ENCODE assay signal across 10 cellular contexts in the genomic region with DNA sequence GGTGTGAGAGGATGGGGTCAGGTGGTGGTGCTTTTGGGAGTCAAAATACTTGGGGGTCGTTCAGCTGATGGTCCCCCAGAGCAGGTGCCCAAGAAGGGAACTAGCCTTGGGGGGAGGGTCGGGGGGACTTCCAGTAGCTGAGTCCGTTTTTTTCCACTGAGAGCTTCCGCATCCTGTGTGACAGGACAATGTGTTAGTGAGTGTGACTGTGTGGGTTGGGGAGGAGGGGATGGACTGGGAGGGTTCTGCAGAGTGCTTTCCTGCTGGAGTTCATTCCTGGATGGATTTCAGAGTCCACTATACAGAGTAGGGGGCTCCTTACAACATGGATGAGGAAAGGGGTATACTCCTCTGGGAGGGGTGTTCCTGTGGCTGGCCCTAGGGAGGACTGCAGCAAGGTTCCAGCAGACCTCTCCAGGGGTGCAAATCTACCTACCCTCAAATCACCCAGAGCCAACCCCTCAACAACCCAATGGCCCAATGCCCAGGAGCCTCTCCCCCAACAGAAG. TPM values are rescaled to one million over a fixed set of nuclear protein-coding genes. Genes with fewer than 3 reads are reported as not detected.
DNase-seq lines count a peak whose midpoint lies in the region; ATAC-seq and TF ChIP-seq lines count a peak whose summit lies in the region.
"Had no signal": no experiment of that assay in that cellular context is flagged by ENCODE, and none has a peak within 500 bp of the region (broad histone marks: within the 10 kb centered on the region; RNA-seq: fewer than 3 reads in every experiment).

No MANE protein-coding gene starts in this region.

- peaks cover 22% of the 10 kb centered on the region; the same call in 1 of the 2 replicates for H3K4me1 ChIP-seq in ES-I3 (ENCODE audit: insufficient read depth, low read length)
- peaks cover 45% of the 10 kb centered on the region for H3K4me1 ChIP-seq in hepatocyte (ENCODE audit: insufficient read depth)
- H3K4me1 ChIP-seq in SJCRH30, result peaks cover 4% of the 10 kb centered on the region; the same call in 1 of the 2 replicates
- 0 out of 2 replicates have a peak, but pooled peaks cover 7% of the 10 kb centered on the region for H3K4me1 ChIP-seq in MM.1S (ENCODE audit: low read length)

- H3K36me3 Mint-ChIP-seq in WTC11, result peaks cover 26% of the 10 kb centered on the region

- no peak for TF ChIP-seq CTCF in WTC11 (IDR thresholded peaks at IDR 0.05)
- TF ChIP-seq CTCF in hepatocyte (IDR thresholded peaks at IDR 0.05; ENCODE audit: poor library complexity), result no peak
- TF ChIP-seq CTCF in MM.1S (IDR thresholded peaks at IDR 0.05; ENCODE audit: low read length), result no peak

- POLR2A ChIA-PET in WTC11 (lab: Charles Lee), result interaction anchor here (2.0 kb wide), 1 partner anchor 14 kb away, joined by 8 read pairs; no protein-coding TSS in a partner anchor

- WGBS in hepatocyte (ENCODE audit: low lambda C conversion rate, missing lambda C conversion rate), result 70% methylated on average over 4 of the region's 4 CpGs

- H3K36me3 ChIP-seq in ES-I3 (ENCODE audit: insufficient read depth, low read length) (peaks cover 9% of the 10 kb centered on the region), hepatocyte (replicated peaks; ENCODE audit: insufficient read depth, low read depth) (no peaks in the 10 kb centered on the region), SJCRH30 (peaks cover 5% of the 10 kb centered on the region), MM.1S (replicated peaks; ENCODE audit: insufficient read depth, low read length) (no peaks in the 10 kb centered on the region), H7 (replicated peaks; ENCODE audit: control insufficient read depth, insufficient read depth, low read length) (peaks cover 20% of the 10 kb centered on the region)

- H2AFZ ChIP-seq in hepatocyte, result no peak overlapping the region
- no peak overlapping the region for H2AFZ ChIP-seq in MM.1S (ENCODE audit: low read length)

- H3K9me3 ChIP-seq in ES-I3 (ENCODE audit: control insufficient read depth, insufficient read depth, low read length), result no peaks in the 10 kb centered on the region
- H3K9me3 ChIP-seq in hepatocyte (ENCODE audit: low read depth), result no peaks in the 10 kb centered on the region
- no peaks in the 10 kb centered on the region for H3K9me3 ChIP-seq in SJCRH30 (replicated peaks)
- H3K9me3 ChIP-seq in MM.1S (replicated peaks; ENCODE audit: insufficient read depth, low read length), result no peaks in the 10 kb centered on the region

- H3K27me3 ChIP-seq in hepatocyte (no peaks in the 10 kb centered on the region), SJCRH30 (no peaks in the 10 kb centered on the region), MM.1S (replicated peaks; ENCODE audit: insufficient read depth, low read length) (no peaks in the 10 kb centered on the region), H7 (ENCODE audit: control insufficient read depth, insufficient read depth, low read length) (no peaks in the 10 kb centered on the region)

- no peak overlapping the region for H3K4me3 ChIP-seq in hepatocyte
- H3K4me3 ChIP-seq in SJCRH30, result no peak overlapping the region
- no peak overlapping the region for H3K4me3 ChIP-seq in MM.1S (ENCODE audit: low read length)
- H3K4me3 ChIP-seq in H7 (ENCODE audit: insufficient read depth, low read depth, low read length), result no peak overlapping the region

- H3K9me3 Mint-ChIP-seq in WTC11, result no peaks in the 10 kb centered on the region

- H3K27ac ChIP-seq in hepatocyte (peak overlapping the region; percentile 100), SJCRH30 (no peak overlapping the region), MM.1S (ENCODE audit: low read length) (no peak overlapping the region)

- no peak for DNase-seq in WTC11 (ENCODE audit: low spot score)
- no peak for DNase-seq in hepatocyte (ENCODE audit: low spot score)
- DNase-seq in pulmonary artery endothelial cell (ENCODE audit: low read depth, low spot score), result peak; percentile 59
- DNase-seq in SJCRH30, result no peak
- no peak for DNase-seq in MM.1S
- no peak for DNase-seq in H7
- DNase-seq: stimulated activated CD4-positive, alpha-beta T cell treated with anti-CD3 and anti-CD28 coated beads, Interleukin-4, amount 100 ng/mL, for 24 hours; T1000 had no signal

- H3K4me2 ChIP-seq in hepatocyte, result peak overlapping the region; percentile 97
- no peak overlapping the region for H3K4me2 ChIP-seq in MM.1S (ENCODE audit: low read depth, low read length)

- H3K79me2 ChIP-seq in hepatocyte, result peaks cover 46% of the 10 kb centered on the region
- H3K79me2 ChIP-seq in MM.1S (ENCODE audit: low read length), result peaks cover 37% of the 10 kb centered on the region

- H3K9me2 ChIP-seq in hepatocyte (replicated peaks; ENCODE audit: insufficient read depth) (no peaks in the 10 kb centered on the region), MM.1S (replicated peaks; ENCODE audit: insufficient read depth, low read length) (no peaks in the 10 kb centered on the region)

- H3K4me1 Mint-ChIP-seq in WTC11, result peaks cover 42% of the 10 kb centered on the region

- peak overlapping the region; percentile 88 for H3K4me3 Mint-ChIP-seq in WTC11

- peaks cover 2% of the 10 kb centered on the region for H4K20me1 ChIP-seq in hepatocyte (ENCODE audit: insufficient read depth, poor library complexity, severe bottlenecking)
- H4K20me1 ChIP-seq in MM.1S (ENCODE audit: insufficient read depth, low read length), result no peaks in the 10 kb centered on the region

- no peak for ATAC-seq in WTC11
- ATAC-seq in HG02763 (IDR thresholded peaks at IDR 0.05; ENCODE audit: unreplicated experiment), result no peak

- CTCF ChIA-PET in WTC11 (lab: Charles Lee), result interaction anchor here (0.8 to 5.5 kb wide), 12 partner anchors 14 to 132 kb away, joined by 3 to 95 read pairs (median 6); a partner anchor contains a TSS

- H3F3A ChIP-seq in MM.1S (ENCODE audit: insufficient read depth, low read length), result no peaks in the 10 kb centered on the region; the same call in 1 of the 2 replicates

- peak overlapping the region; percentile 89; the same call in 1 of the 2 replicates for H3K9ac ChIP-seq in ES-I3 (ENCODE audit: low read depth, low read length)
- no peak overlapping the region for H3K9ac ChIP-seq in MM.1S (ENCODE audit: low read length)

- no peaks in the 10 kb centered on the region for H3K27me3 Mint-ChIP-seq in WTC11 (ENCODE audit: low read depth)

- H3K27ac Mint-ChIP-seq in WTC11, result peak overlapping the region; percentile 60; the same call in 1 of the 2 replicates

TF ChIP-seq in WTC11, 78 proteins besides CTCF, POLR2A, EP300 and RAD21 (continues in another document):
- TF ChIP-seq ZNF263 (CRISPR knock-in tag; IDR thresholded peaks at IDR 0.05; ENCODE audit: low read depth), result no peak
- no peak for TF ChIP-seq ETV6 (CRISPR knock-in tag; IDR thresholded peaks at IDR 0.05)
- TF ChIP-seq ESRRA (CRISPR knock-in tag; IDR thresholded peaks at IDR 0.05; ENCODE audit: borderline replicate concordance), result no peak
- no peak for TF ChIP-seq HMGA2 (CRISPR knock-in tag; IDR thresholded peaks at IDR 0.05)
- TF ChIP-seq, protein P1, sequence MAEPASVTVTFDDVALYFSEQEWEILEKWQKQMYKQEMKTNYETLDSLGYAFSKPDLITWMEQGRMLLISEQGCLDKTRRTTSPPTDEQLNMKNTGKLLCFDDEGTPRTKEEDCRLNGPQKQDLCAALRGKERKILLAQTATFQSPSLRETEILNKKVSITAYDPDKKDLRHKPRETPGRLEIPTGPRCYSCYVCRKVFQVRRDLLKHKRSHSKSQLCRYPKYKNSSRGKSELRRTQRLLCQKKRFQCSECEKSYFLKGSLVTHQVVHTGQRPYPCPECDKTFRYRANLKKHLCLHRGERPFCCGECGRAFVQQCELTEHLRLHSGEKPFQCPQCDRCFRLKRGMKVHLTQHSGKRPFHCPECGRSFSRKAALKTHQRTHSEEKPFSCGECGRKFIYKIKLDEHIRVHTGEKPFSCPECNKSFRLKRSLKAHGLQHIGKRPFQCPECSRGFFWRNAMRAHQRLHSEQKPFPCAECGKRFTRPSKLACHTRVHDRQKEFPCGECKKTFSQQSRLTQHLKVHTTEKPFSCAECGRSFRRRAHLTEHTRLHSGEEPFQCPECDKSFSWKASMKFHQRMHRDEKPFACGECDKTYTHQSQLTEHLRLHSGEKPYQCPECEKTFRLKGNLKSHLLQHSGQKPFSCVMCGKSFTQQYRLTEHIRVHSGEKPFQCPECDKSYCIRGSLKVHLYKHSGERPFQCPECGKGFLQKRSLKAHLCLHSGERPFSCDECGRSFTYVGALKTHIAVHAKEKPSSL (CRISPR knock-in tag; conservative IDR thresholded peaks at IDR 0.05), result no peak

RNA-seq across cellular contexts. Expression of a gene that starts 0.6 kb away (rescaled TPM):
- total RNA-seq in WTC11 (2021) (58.0 to 65.6 TPM (median 62.9 TPM) in 3 replicates), hepatocyte (79.0 and 125 TPM in 2 replicates), pulmonary artery endothelial cell (535 and 564 TPM in 2 replicates)
- polyA plus RNA-seq in hepatocyte, result 63.9 and 75.4 TPM in 2 replicates
- 41.7 and 47.2 TPM in 2 replicates for total RNA-seq in SJCRH30 (2014; rRNA removed; shearing (Covaris generic))
- 122 TPM in 2 replicates for total RNA-seq in H7 (2014; rRNA removed; shearing (Covaris generic))

RNA-seq across cellular contexts. Expression of a gene that starts 4.9 kb away (rescaled TPM):
- total RNA-seq in WTC11 (2021) (34.7 to 41.1 TPM (median 38.0 TPM) in 3 replicates), hepatocyte (30.0 and 33.1 TPM in 2 replicates), pulmonary artery endothelial cell (24.8 and 36.5 TPM in 2 replicates)
- polyA plus RNA-seq in hepatocyte, result 45.6 and 59.0 TPM in 2 replicates
- 21.2 and 26.4 TPM in 2 replicates for total RNA-seq in SJCRH30 (2014; rRNA removed; shearing (Covaris generic))
- 36.3 and 42.1 TPM in 2 replicates for total RNA-seq in H7 (2014; rRNA removed; shearing (Covaris generic))

RNA-seq across cellular contexts. Expression of a gene that starts 17.5 kb away (rescaled TPM):
- total RNA-seq in WTC11 (2021), result 13.2 to 14.5 TPM (median 14.5 TPM) in 3 replicates
- total RNA-seq in hepatocyte, result 11.3 and 13.4 TPM in 2 replicates
- polyA plus RNA-seq in hepatocyte, result 22.9 and 30.1 TPM in 2 replicates
- total RNA-seq in pulmonary artery endothelial cell, result 17.0 and 22.5 TPM in 2 replicates
- total RNA-seq in SJCRH30 (2014; rRNA removed; shearing (Covaris generic)), result 11.7 and 12.7 TPM in 2 replicates
- total RNA-seq in H7 (2014; rRNA removed; shearing (Covaris generic)), result 11.4 and 16.7 TPM in 2 replicates

RNA-seq across cellular contexts. Expression of a gene that starts 19.8 kb away (rescaled TPM):
- total RNA-seq in WTC11 (2021) (3.4 to 3.8 TPM (median 3.5 TPM) in 3 replicates), hepatocyte (22.3 and 34.3 TPM in 2 replicates), pulmonary artery endothelial cell (6.9 and 7.1 TPM in 2 replicates)
- polyA plus RNA-seq in hepatocyte, result 5.5 and 11.8 TPM in 2 replicates
- 0.43 TPM in 1 of 2 replicates, not detected in the other for total RNA-seq in SJCRH30 (2014; rRNA removed; shearing (Covaris generic))
- total RNA-seq in H7 (2014; rRNA removed; shearing (Covaris generic)), result 5.4 and 8.2 TPM in 2 replicates

RNA-seq across cellular contexts. Expression of a gene that starts 22.4 kb away (rescaled TPM):
- total RNA-seq in WTC11 (2021) (0.46 to 0.80 TPM (median 0.74 TPM) in 3 replicates), hepatocyte (0.20 and 0.44 TPM in 2 replicates), pulmonary artery endothelial cell (0.13 and 0.35 TPM in 2 replicates)
- 0.18 and 0.77 TPM in 2 replicates for polyA plus RNA-seq in hepatocyte
- total RNA-seq in SJCRH30 (2014; rRNA removed; shearing (Covaris generic)), result 0.73 and 0.99 TPM in 2 replicates
- total RNA-seq in H7 (2014; rRNA removed; shearing (Covaris generic)), result 1.1 and 1.3 TPM in 2 replicates
